8 cellular contexts compared by ENCODE assay signal in genomic region chr10:58384536-58384998, GRCh38. TPM values are rescaled to one million over a fixed set of nuclear protein-coding genes. Genes with fewer than 3 reads are reported as not detected.
DNase-seq lines count a peak whose midpoint lies in the region; ATAC-seq and TF ChIP-seq lines count a peak whose summit lies in the region.

No MANE protein-coding gene starts in this region.

- H3K4me3 ChIP-seq in HUES64 (ENCODE audit: low read length) = peak overlapping the region; percentile 98
- H3K4me3 ChIP-seq in breast epithelium = peak overlapping the region; percentile 80 to 87 (median 81)
- H3K4me3 ChIP-seq in mesenchymal stem cell (ENCODE audit: insufficient read depth in 1 of 2, low read depth in 1 of 2, low read length in 2 of 2) = peak overlapping the region; percentile 69 to 92
- H3K4me3 ChIP-seq in vagina = peak overlapping the region; percentile 86 to 91

- no peak overlapping the region for H3K23ac ChIP-seq in mesenchymal stem cell (ENCODE audit: low read length in 2 of 2)

- no peak overlapping the region for H2BK15ac ChIP-seq in mesenchymal stem cell (ENCODE audit: low read depth, poor library complexity, severe bottlenecking)

- peak overlapping the region; percentile 87 for H3K4me2 ChIP-seq in mesenchymal stem cell (ENCODE audit: low read length, poor library complexity, severe bottlenecking)

- H2AFZ ChIP-seq in mesenchymal stem cell (ENCODE audit: low read depth, low read length) = peak overlapping the region; percentile 58

- DNase-seq in NCI-H510A treated with DMSO at 0.1 percent for 48 hours (lab: John Stamatoyannopoulos, UW) = peak; percentile 23
- no peak for DNase-seq in NCI-H510A (lab: John Stamatoyannopoulos, UW)
- DNase-seq in breast epithelium (ENCODE audit: low spot score in 2 of 2) = no peak
- no peak for DNase-seq in mesenchymal stem cell
- DNase-seq in vagina (ENCODE audit: extremely low spot score in 2 of 2) = no peak

- TF ChIP-seq POLR2A in breast epithelium (IDR thresholded peaks at IDR 0.05) (no peak), vagina (IDR thresholded peaks at IDR 0.05) (no peak)

- peak overlapping the region; percentile 91 for H4K91ac ChIP-seq in mesenchymal stem cell (ENCODE audit: low read length)

- H3K36me3 ChIP-seq in HUES64 (ENCODE audit: insufficient read depth, low read length) (peaks cover 33% of the 10 kb centered on the region), breast epithelium (peaks cover 11% of the 10 kb centered on the region), mesenchymal stem cell (ENCODE audit: control insufficient read depth in 1 of 2, insufficient read depth in 2 of 2, low read depth in 1 of 2, low read length in 2 of 2) (peaks cover 0 to 24% of the 10 kb centered on the region in 2 experiments), vagina (peaks cover 0 to 11% of the 10 kb centered on the region in 2 donors)

- H2BK5ac ChIP-seq in mesenchymal stem cell (ENCODE audit: low read depth, low read length, poor library complexity, severe bottlenecking) = peak overlapping the region; percentile 70

- H3K27me3 ChIP-seq in HUES64 (ENCODE audit: insufficient read depth, low read length) (no peaks in the 10 kb centered on the region), breast epithelium (no peaks in the 10 kb centered on the region), mesenchymal stem cell (ENCODE audit: control insufficient read depth in 1 of 2, insufficient read depth in 1 of 2, low read length in 2 of 2) (no peaks in the 10 kb centered on the region), vagina (no peaks in the 10 kb centered on the region)

- H3K9ac ChIP-seq in HUES64 (ENCODE audit: low read depth, low read length) = peak overlapping the region; percentile 69
- peak overlapping the region; percentile 91 for H3K9ac ChIP-seq in mesenchymal stem cell (ENCODE audit: low read length)

- H3K27ac ChIP-seq in HUES64 (ENCODE audit: low read depth, low read length) (peak overlapping the region; percentile 65; the same call in 1 of the 2 replicates), breast epithelium (peak overlapping the region; percentile 90 to 93), mesenchymal stem cell (ENCODE audit: low read length, poor library complexity, severe bottlenecking) (peak overlapping the region; percentile 75), vagina (peak overlapping the region; percentile 90)

- H2BK12ac ChIP-seq in mesenchymal stem cell (ENCODE audit: low read length in 2 of 2) = no peak overlapping the region

- 20% methylated on average over 12 of the region's 12 CpGs for WGBS in HUES64
- WGBS in mesenchymal stem cell = 11% methylated on average over 12 of the region's 12 CpGs

- intact Hi-C loops in breast epithelium (cut with DNase I; ENCODE audit: low total_unique reads) (no loop called here), vagina (cut with DNase I) (no loop called here)

- peak overlapping the region; percentile 87 for H2BK120ac ChIP-seq in mesenchymal stem cell (ENCODE audit: low read depth, low read length)

- H3K79me1 ChIP-seq in mesenchymal stem cell (replicated peaks; ENCODE audit: low read length, poor library complexity, severe bottlenecking) = peaks cover 6% of the 10 kb centered on the region

- ATAC-seq in GM18511 (IDR thresholded peaks at IDR 0.05; ENCODE audit: unreplicated experiment) = no peak
- no peak for ATAC-seq in HG03442 (IDR thresholded peaks at IDR 0.05; ENCODE audit: unreplicated experiment)

- no peak overlapping the region for H4K8ac ChIP-seq in mesenchymal stem cell (ENCODE audit: low read length)

- H2AK5ac ChIP-seq in mesenchymal stem cell (ENCODE audit: low read length, severe bottlenecking) = no peak overlapping the region

- H3K18ac ChIP-seq in mesenchymal stem cell (ENCODE audit: low read depth in 1 of 2, low read length in 2 of 2) = peak overlapping the region; percentile 87 to 98

- H3K4ac ChIP-seq in mesenchymal stem cell (ENCODE audit: low read depth in 1 of 2, low read length in 2 of 2) = peak overlapping the region; percentile 88 to 89

- no peak for TF ChIP-seq CTCF in breast epithelium (IDR thresholded peaks at IDR 0.05)
- no peak for TF ChIP-seq CTCF in vagina (IDR thresholded peaks at IDR 0.05)

- H3K9me3 ChIP-seq in HUES64 (ENCODE audit: insufficient read depth, low read depth, low read length) (no peaks in the 10 kb centered on the region), breast epithelium (no peaks in the 10 kb centered on the region), mesenchymal stem cell (ENCODE audit: control insufficient read depth, low read length) (no peaks in the 10 kb centered on the region), vagina (no peaks in the 10 kb centered on the region)

- no peak overlapping the region for H3K14ac ChIP-seq in mesenchymal stem cell (ENCODE audit: low read length in 2 of 2)

- H3K4me1 ChIP-seq in HUES64 (ENCODE audit: insufficient read depth, low read length) = peaks cover 11% of the 10 kb centered on the region; the same call in 1 of the 2 replicates
- peaks cover 0 to 14% of the 10 kb centered on the region in 2 donors for H3K4me1 ChIP-seq in breast epithelium
- peaks cover 4% of the 10 kb centered on the region for H3K4me1 ChIP-seq in mesenchymal stem cell (ENCODE audit: control insufficient read depth, insufficient read depth, low read depth, low read length)
- H3K4me1 ChIP-seq in vagina = peaks cover 19% of the 10 kb centered on the region

RNA-seq across cellular contexts. Expression of gene TFAM, which starts 0.6 kb away (rescaled TPM):
- 60.9 TPM for polyA plus RNA-seq in HUES64 (2013, experiment 1 of 2)
- 61.0 TPM for polyA plus RNA-seq in HUES64 (2013, experiment 2 of 2)
- total RNA-seq in breast epithelium = 10 to 100 TPM; 15.8 to 30.1 (median 22.3) TPM
- polyA plus RNA-seq in mesenchymal stem cell (2013, experiment 1 of 2) = 24.4 TPM
- polyA plus RNA-seq in mesenchymal stem cell (2013, experiment 2 of 2) = 23.2 TPM
- total RNA-seq in vagina = 13.3 TPM

RNA-seq across cellular contexts. Expression of gene UBE2D1, which starts 49.8 kb away (rescaled TPM):
- 31.0 TPM for polyA plus RNA-seq in HUES64 (2013, experiment 1 of 2)
- 34.7 TPM for polyA plus RNA-seq in HUES64 (2013, experiment 2 of 2)
- total RNA-seq in breast epithelium = 10 to 100 TPM; 10.4 to 22.4 (median 16.1) TPM
- 20.7 TPM for polyA plus RNA-seq in mesenchymal stem cell (2013, experiment 1 of 2)
- 24.4 TPM for polyA plus RNA-seq in mesenchymal stem cell (2013, experiment 2 of 2)
- 10.1 TPM for total RNA-seq in vagina
